Comparison of ENCODE assay signal across 1 cellular context in genomic region chr10:4941540-4942330, GRCh38.
A peak's percentile ranks its signal among the peaks of the same experiment; 100 is the strongest.
TF ChIP-seq lines count a peak whose summit lies in the region.

No MANE protein-coding gene starts in this region.

TF ChIP-seq in K562, 482 proteins besides CTCF, POLR2A, EP300 and RAD21 (continued from another document and continues in another):
- TF ChIP-seq CUX1 (CRISPR knock-in tag; IDR thresholded peaks at IDR 0.05) (no peak), MAFK (IDR thresholded peaks at IDR 0.05; ENCODE audit: low read length) (peak; percentile 96), ZKSCAN3 (CRISPR knock-in tag; IDR thresholded peaks at IDR 0.05) (no peak), ZNF124 (CRISPR knock-in tag; IDR thresholded peaks at IDR 0.05) (no peak), SAFB2 (IDR thresholded peaks at IDR 0.05; ENCODE audit: borderline replicate concordance, low read depth, low read length, severe bottlenecking) (no peak), ZNF277 (CRISPR knock-in tag; IDR thresholded peaks at IDR 0.05; ENCODE audit: borderline replicate concordance) (no peak), ZFX (CRISPR knock-in tag; IDR thresholded peaks at IDR 0.05) (peak; percentile 74), AFF1 (IDR thresholded peaks at IDR 0.05; ENCODE audit: low read depth in 1 of 2, partially characterized antibody in 2 of 2) (peak in 1 of 2 experiments; percentile 71), PBX2 (CRISPR knock-in tag; IDR thresholded peaks at IDR 0.05; ENCODE audit: low read depth) (peak; percentile 43; the same call in 1 of the 2 replicates), PBX2 (tag; conservative IDR thresholded peaks at IDR 0.05; ENCODE audit: low read depth) (peak; percentile 69), HNRNPH1 (optimal IDR thresholded peaks at IDR 0.05; ENCODE audit: low read depth, low read length) (no peak), RBM25 (IDR thresholded peaks at IDR 0.05; ENCODE audit: low read depth, low read length, severe bottlenecking) (no peak), MCM3 (IDR thresholded peaks at IDR 0.05) (no peak), MAZ (CRISPR knock-in tag; conservative IDR thresholded peaks at IDR 0.05 in 1 of 2, IDR thresholded peaks at IDR 0.05 in 1 of 2) (peak in 1 of 2 experiments; percentile 41; a peak in 1 of 4 replicates), YY1 (IDR thresholded peaks at IDR 0.05; ENCODE audit: borderline replicate concordance in 1 of 3, control insufficient read depth in 1 of 3, extremely low read depth in 1 of 3, insufficient read depth in 3 of 3, insufficient read length in 1 of 3, insufficient replicate concordance in 2 of 3, low read depth in 1 of 3, low read length in 2 of 3) (no peak), CHD2 (IDR thresholded peaks at IDR 0.05; ENCODE audit: low read depth, low read length) (no peak), HOMEZ (CRISPR knock-in tag; IDR thresholded peaks at IDR 0.05) (no peak), ZNF764 (CRISPR knock-in tag; IDR thresholded peaks at IDR 0.05; ENCODE audit: low read depth) (no peak), POLR3G (IDR thresholded peaks at IDR 0.05; ENCODE audit: extremely low read depth, insufficient read length, insufficient replicate concordance) (no peak), BRCA1 (IDR thresholded peaks at IDR 0.05) (no peak), BRCA1 (CRISPR knock-in tag; IDR thresholded peaks at IDR 0.05) (no peak), ZC3H8 (IDR thresholded peaks at IDR 0.05) (no peak), RCOR1 (IDR thresholded peaks at IDR 0.05; ENCODE audit: borderline replicate concordance in 1 of 2, low read depth in 2 of 2, low read length in 2 of 2) (peak in 1 of 2 experiments; percentile 79; a peak in 2 of 4 replicates), NFIX (CRISPR knock-in tag; IDR thresholded peaks at IDR 0.05; ENCODE audit: low read depth) (no peak), ZBTB40 (IDR thresholded peaks at IDR 0.05) (no peak), ZBTB40 (CRISPR knock-in tag; IDR thresholded peaks at IDR 0.05) (no peak)
